ENCODE assay signal across 9 cellular contexts in genomic region chr1:211648980-211649934, GRCh38. TPM values are rescaled to one million over a fixed set of nuclear protein-coding genes. Genes with fewer than 3 reads are reported as not detected.
A peak's percentile ranks its signal among the peaks of the same experiment; 100 is the strongest.
DNase-seq lines count a peak whose midpoint lies in the region; ATAC-seq and TF ChIP-seq lines count a peak whose summit lies in the region.
"Had no signal": no experiment of that assay in that cellular context is flagged by ENCODE, and none has a peak within 500 bp of the region (broad histone marks: within the 10 kb centered on the region; RNA-seq: fewer than 3 reads in every experiment).

No MANE protein-coding gene starts in this region.

- POLR2A ChIA-PET in activated B cell treated with CpG ODN at 0.5 μM for 24 hours (lab: Charles Lee) = no interaction called here

- H3K27me3 ChIP-seq in kidney epithelial cell (ENCODE audit: control insufficient read depth, insufficient read depth, low read length) = no peaks in the 10 kb centered on the region

- no peak overlapping the region for H3K27ac Mint-ChIP-seq in activated B cell treated with CpG ODN at 0.5 μM for 24 hours
- H3K27ac Mint-ChIP-seq: IgD-negative memory B cell had no signal

- no peaks in the 10 kb centered on the region for H3K4me1 Mint-ChIP-seq in activated B cell treated with CpG ODN at 0.5 μM for 24 hours

- intact Hi-C loops in activated B cell treated with CpG ODN at 0.5 μM for 24 hours (cut with micrococcal nuclease) = loop anchor here (1.0 kb wide), 1 partner anchor 72 kb away; no protein-coding TSS in a partner anchor

- DNase-seq in EL (peak; percentile 46), activated B cell treated with CpG ODN at 0.5 μM for 24 hours (no peak), kidney epithelial cell (ENCODE audit: low read depth) (no peak), CD1c-positive myeloid dendritic cell (ENCODE audit: extremely low spot score) (no peak)

- no peak for TF ChIP-seq CTCF in activated B cell treated with CpG ODN at 0.5 μM for 24 hours (IDR thresholded peaks at IDR 0.05)
- peak; percentile 45 for TF ChIP-seq CTCF in kidney epithelial cell (IDR thresholded peaks at IDR 0.05; ENCODE audit: insufficient read depth, low read length, poor library complexity, severe bottlenecking)

- no peaks in the 10 kb centered on the region for H3K36me3 ChIP-seq in kidney epithelial cell (ENCODE audit: control insufficient read depth, insufficient read depth, low read length)

- CTCF ChIA-PET in activated B cell treated with CpG ODN at 0.5 μM for 24 hours (lab: Charles Lee) = no interaction called here

- no peak overlapping the region for H3K4me3 Mint-ChIP-seq in activated B cell treated with CpG ODN at 0.5 μM for 24 hours
- H3K4me3 Mint-ChIP-seq: IgD-negative memory B cell had no signal

- peaks cover 6% of the 10 kb centered on the region for H3K27me3 Mint-ChIP-seq in activated B cell treated with CpG ODN at 0.5 μM for 24 hours
- H3K27me3 Mint-ChIP-seq: IgD-negative memory B cell had no signal

- ATAC-seq in HG02642 (IDR thresholded peaks at IDR 0.05; ENCODE audit: poor library complexity, unreplicated experiment) (peak; percentile 64), activated B cell treated with CpG ODN at 0.5 μM for 24 hours (ENCODE audit: low read depth) (peak; percentile 86), GM19324 (IDR thresholded peaks at IDR 0.05; ENCODE audit: low FRiP score, unreplicated experiment) (no peak), GM18870 (IDR thresholded peaks at IDR 0.05; ENCODE audit: unreplicated experiment) (no peak), GM21447 (IDR thresholded peaks at IDR 0.05; ENCODE audit: unreplicated experiment) (no peak)

- H3K4me3 ChIP-seq in kidney epithelial cell (ENCODE audit: low read depth, low read length) = no peak overlapping the region

- no peaks in the 10 kb centered on the region for H3K36me3 Mint-ChIP-seq in activated B cell treated with CpG ODN at 0.5 μM for 24 hours (ENCODE audit: low read depth)

- H3K9me3 Mint-ChIP-seq in activated B cell treated with CpG ODN at 0.5 μM for 24 hours = no peaks in the 10 kb centered on the region
- H3K9me3 Mint-ChIP-seq: IgD-negative memory B cell had no signal

RNA-seq across cellular contexts. Expression of gene NEK2, which starts 26.2 kb away (rescaled TPM):
- total RNA-seq in activated B cell treated with CpG ODN at 0.5 μM for 24 hours = 0.35 and 0.59 TPM in 2 replicates
- total RNA-seq in kidney epithelial cell = 4.3 and 4.4 TPM in 2 replicates

Comparison
In these comparisons a context has a peak if more than half of its experiments do, and no peak if none do; other contexts are left out.
1. ATAC-seq: peak in HG02642 (single experiment) and activated B cell treated with CpG ODN at 0.5 μM for 24 hours (single experiment); none in GM19324 (single experiment), GM18870 (single experiment) and GM21447 (single experiment).